1 cellular context compared by ENCODE assay signal in the genomic region with DNA sequence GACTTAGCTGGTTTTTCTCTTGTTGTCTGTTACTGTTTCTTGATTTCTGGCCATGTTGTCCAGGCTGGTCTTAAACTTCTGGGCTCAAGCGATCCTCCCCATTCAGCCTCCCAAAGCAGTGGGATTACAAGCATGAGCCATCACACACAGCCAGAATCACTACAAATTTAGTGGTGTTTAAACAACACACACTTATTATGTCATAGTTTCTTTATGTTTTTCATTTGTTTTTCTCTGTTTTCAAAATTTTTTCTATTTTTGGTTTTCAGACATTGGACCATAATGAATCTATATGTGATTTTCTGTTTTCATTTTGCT.
TF ChIP-seq lines count a peak whose summit lies in the region.

No MANE protein-coding gene starts in this region.

TF ChIP-seq in HepG2, 621 proteins besides CTCF, POLR2A, EP300 and RAD21:
- TF ChIP-seq CREB1 (IDR thresholded peaks at IDR 0.05) (peak; percentile 29; the same call in 1 of the 2 replicates), CREB1 (CRISPR knock-in tag; IDR thresholded peaks at IDR 0.05) (no peak), RBFOX2 (IDR thresholded peaks at IDR 0.05; ENCODE audit: low read depth, low read length) (0 out of 2 replicates have a peak, but pooled peaks have one; percentile 27), FOXK2 (IDR thresholded peaks at IDR 0.05) (no peak)
- TF ChIP-seq, protein P1, sequence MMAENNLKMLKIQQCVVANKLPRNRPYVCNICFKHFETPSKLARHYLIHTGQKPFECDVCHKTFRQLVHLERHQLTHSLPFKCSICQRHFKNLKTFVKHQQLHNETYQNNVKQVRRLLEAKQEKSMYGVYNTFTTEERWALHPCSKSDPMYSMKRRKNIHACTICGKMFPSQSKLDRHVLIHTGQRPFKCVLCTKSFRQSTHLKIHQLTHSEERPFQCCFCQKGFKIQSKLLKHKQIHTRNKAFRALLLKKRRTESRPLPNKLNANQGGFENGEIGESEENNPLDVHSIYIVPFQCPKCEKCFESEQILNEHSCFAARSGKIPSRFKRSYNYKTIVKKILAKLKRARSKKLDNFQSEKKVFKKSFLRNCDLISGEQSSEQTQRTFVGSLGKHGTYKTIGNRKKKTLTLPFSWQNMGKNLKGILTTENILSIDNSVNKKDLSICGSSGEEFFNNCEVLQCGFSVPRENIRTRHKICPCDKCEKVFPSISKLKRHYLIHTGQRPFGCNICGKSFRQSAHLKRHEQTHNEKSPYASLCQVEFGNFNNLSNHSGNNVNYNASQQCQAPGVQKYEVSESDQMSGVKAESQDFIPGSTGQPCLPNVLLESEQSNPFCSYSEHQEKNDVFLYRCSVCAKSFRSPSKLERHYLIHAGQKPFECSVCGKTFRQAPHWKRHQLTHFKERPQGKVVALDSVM (CRISPR knock-in tag; IDR thresholded peaks at IDR 0.05) = peak; percentile 69
